Comparison of ENCODE assay signal across 33 cellular contexts in the genomic region with DNA sequence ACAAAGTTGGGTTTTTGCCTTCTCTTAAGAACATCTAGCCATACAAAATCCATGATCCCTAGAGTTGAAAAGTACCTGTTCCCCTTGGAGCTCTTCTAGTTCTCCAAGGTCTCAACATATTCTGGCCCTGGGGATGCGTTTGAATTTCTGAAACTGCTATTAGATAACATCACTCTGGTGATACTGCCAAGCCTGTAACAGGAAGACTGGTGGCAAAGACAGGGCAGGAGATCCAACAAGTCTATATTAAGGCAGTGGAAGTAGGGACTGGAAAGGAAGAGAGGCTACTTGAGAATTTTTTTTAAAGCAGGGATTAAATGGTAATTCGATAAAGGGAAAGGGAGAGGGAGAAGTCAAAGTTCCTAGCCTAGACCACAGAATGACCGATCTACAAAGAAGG.
"Had no signal": no experiment of that assay in that cellular context is flagged by ENCODE, and none has a peak within 500 bp of the region (broad histone marks: within the 10 kb centered on the region; RNA-seq: fewer than 3 reads in every experiment).

No MANE protein-coding gene starts in this region.

- H3K4me3 ChIP-seq: cardiac muscle cell, Peyer's patch had no signal

- H3K4me3 Mint-ChIP-seq: activated CD4-positive, alpha-beta memory T cell treated with anti-CD3 and anti-CD28 coated beads, Interleukin-2, amount 10 ng/mL, durations not matched to agents 7 days and 5 days; activated CD8-positive, alpha-beta memory T cell treated with anti-CD3 and anti-CD28 coated beads, Interleukin-2, amount 10 ng/mL, durations not matched to agents 7 days and 5 days; activated naive CD8-positive, alpha-beta T cell treated with anti-CD3 and anti-CD28 coated beads for 36 hours had no signal

- H3K27ac ChIP-seq: cardiac muscle cell, KMS-11, Peyer's patch, VCaP had no signal

- H3K4me1 ChIP-seq: Peyer's patch had no signal

- H3K4me1 Mint-ChIP-seq: activated CD4-positive, alpha-beta memory T cell treated with anti-CD3 and anti-CD28 coated beads, Interleukin-2, amount 10 ng/mL, durations not matched to agents 7 days and 5 days; activated CD8-positive, alpha-beta memory T cell treated with anti-CD3 and anti-CD28 coated beads, Interleukin-2, amount 10 ng/mL, durations not matched to agents 7 days and 5 days; activated naive CD8-positive, alpha-beta T cell treated with anti-CD3 and anti-CD28 coated beads for 36 hours had no signal

- H3K9me3 ChIP-seq: Peyer's patch had no signal

- H3K27me3 ChIP-seq: cardiac muscle cell, Peyer's patch had no signal

- H3K4me2 ChIP-seq: KMS-11 had no signal

- H3K9me3 Mint-ChIP-seq: activated CD4-positive, alpha-beta memory T cell treated with anti-CD3 and anti-CD28 coated beads, Interleukin-2, amount 10 ng/mL, durations not matched to agents 7 days and 5 days; activated naive CD8-positive, alpha-beta T cell treated with anti-CD3 and anti-CD28 coated beads for 36 hours had no signal

- ATAC-seq: activated CD8-positive, alpha-beta memory T cell treated with anti-CD3 and anti-CD28 coated beads, Interleukin-2, amount 10 ng/mL, durations not matched to agents 7 days and 5 days had no signal

- H3K27me3 Mint-ChIP-seq: activated CD4-positive, alpha-beta memory T cell treated with anti-CD3 and anti-CD28 coated beads, Interleukin-2, amount 10 ng/mL, durations not matched to agents 7 days and 5 days; activated CD8-positive, alpha-beta memory T cell treated with anti-CD3 and anti-CD28 coated beads, Interleukin-2, amount 10 ng/mL, durations not matched to agents 7 days and 5 days; activated naive CD8-positive, alpha-beta T cell treated with anti-CD3 and anti-CD28 coated beads for 36 hours had no signal

- H3K36me3 Mint-ChIP-seq: activated CD8-positive, alpha-beta memory T cell treated with anti-CD3 and anti-CD28 coated beads, Interleukin-2, amount 10 ng/mL, durations not matched to agents 7 days and 5 days; activated naive CD8-positive, alpha-beta T cell treated with anti-CD3 and anti-CD28 coated beads for 36 hours had no signal

- H3K27ac Mint-ChIP-seq: activated CD4-positive, alpha-beta memory T cell treated with anti-CD3 and anti-CD28 coated beads, Interleukin-2, amount 10 ng/mL, durations not matched to agents 7 days and 5 days; activated CD8-positive, alpha-beta memory T cell treated with anti-CD3 and anti-CD28 coated beads, Interleukin-2, amount 10 ng/mL, durations not matched to agents 7 days and 5 days; activated naive CD8-positive, alpha-beta T cell treated with anti-CD3 and anti-CD28 coated beads for 36 hours had no signal

- H3K36me3 ChIP-seq: cardiac muscle cell, Peyer's patch had no signal

- DNase-seq: activated CD4-positive, alpha-beta memory T cell treated with anti-CD3 and anti-CD28 coated beads, Interleukin-2, amount 10 ng/mL, durations not matched to agents 7 days and 5 days; activated CD4-positive, alpha-beta T cell treated with anti-CD3 and anti-CD28 coated beads for 1 hour; activated CD4-positive, alpha-beta T cell treated with anti-CD3 and anti-CD28 coated beads for 48 hours; activated CD4-positive, CD25-positive, alpha-beta regulatory T cell; activated CD8-positive, alpha-beta memory T cell treated with anti-CD3 and anti-CD28 coated beads for 24 hours; activated CD8-positive, alpha-beta memory T cell treated with anti-CD3 and anti-CD28 coated beads, Interleukin-2, amount 10 ng/mL, durations not matched to agents 7 days and 5 days; activated CD8-positive, alpha-beta memory T cell treated with anti-CD3 and anti-CD28 coated beads, Interleukin-2, amount 50 U/mL, for 48 hours; activated effector memory CD4-positive, alpha-beta T cell treated with Interleukin-2 at 50 U/mL for 16 hours; activated naive CD4-positive, alpha-beta T cell; activated naive CD4-positive, alpha-beta T cell treated with anti-CD3 and anti-CD28 coated beads, Interleukin-2, amount 50 U/mL, for 16 hours; activated naive CD8-positive, alpha-beta T cell treated with anti-CD3 and anti-CD28 coated beads for 36 hours; activated T-cell treated with anti-CD3 and anti-CD28 coated beads, Interleukin-2, amount 50 U/mL, for 48 hours; amniotic stem cell; aorta; MM.1S; MV-4-11; NCI-H1092; NCI-H1436 treated with DMSO at 0.1 percent for 48 hours; NCI-H1694 treated with DMSO at 0.1 percent for 48 hours; NCI-H2029; NCI-H345; NCI-H524 treated with DMSO at 0.1 percent for 48 hours; NCI-H748 treated with DMSO at 0.1 percent for 48 hours; Peyer's patch; RPMI8226; SIG-M5; SW 1271; T-helper 1 cell; T-helper 2 cell; T-helper 9 cell had no signal

- H3K9ac ChIP-seq: KMS-11 had no signal
